10 cellular contexts compared by ENCODE assay signal in the genomic region with DNA sequence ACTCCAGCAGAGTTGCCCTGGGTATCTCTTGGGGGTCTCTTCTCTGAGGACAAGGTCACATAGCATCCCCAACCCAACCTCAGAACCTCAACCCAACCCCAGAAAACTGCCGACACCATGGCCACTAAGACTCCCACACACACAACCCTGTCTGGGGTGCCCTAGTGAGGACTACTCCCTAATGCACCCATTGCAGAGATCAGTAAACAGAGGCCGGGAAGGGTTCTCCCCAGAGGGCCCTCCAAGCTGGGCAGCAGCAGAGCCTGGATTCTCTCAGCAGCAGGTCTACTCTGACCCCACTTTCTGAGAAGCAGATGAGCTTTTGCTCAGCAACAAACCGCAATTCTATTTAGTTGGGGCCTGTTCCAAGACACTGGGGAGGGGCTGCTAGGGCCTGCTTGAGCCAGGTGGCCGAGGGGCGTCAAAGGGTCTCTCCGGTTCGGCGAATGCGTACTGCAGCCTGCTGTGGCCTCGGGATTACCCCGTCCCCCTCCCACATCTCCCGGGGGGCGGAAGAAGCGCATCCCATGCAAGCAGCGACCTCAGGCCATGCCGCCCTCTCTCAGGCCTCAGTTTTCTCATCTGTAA. TPM values are rescaled to one million over a fixed set of nuclear protein-coding genes. Genes with fewer than 3 reads are reported as not detected.
DNase-seq lines count a peak whose midpoint lies in the region; ATAC-seq and TF ChIP-seq lines count a peak whose summit lies in the region.
"Had no signal": no experiment of that assay in that cellular context is flagged by ENCODE, and none has a peak within 500 bp of the region (broad histone marks: within the 10 kb centered on the region; RNA-seq: fewer than 3 reads in every experiment).

No MANE protein-coding gene starts in this region.

- H3K4me3 ChIP-seq in HFF-Myc (replicated peaks; ENCODE audit: low read depth, low read length) (peak overlapping the region; percentile 47), mesendoderm (ENCODE audit: low read length) (peak overlapping the region; percentile 62)

- WGBS in mesendoderm (ENCODE audit: extremely low coverage, insufficient coverage, low lambda C conversion rate): no CpG with 5 or more reads among the region's 16 CpGs

- H3K79me2 ChIP-seq in mesendoderm (ENCODE audit: control insufficient read depth, insufficient read depth, low read length): no peaks in the 10 kb centered on the region

- no peak overlapping the region for H2BK5ac ChIP-seq in mesendoderm (ENCODE audit: low read length)

- no peak overlapping the region for H4K8ac ChIP-seq in mesendoderm (ENCODE audit: low read depth, low read length)

- no peak overlapping the region for H3K18ac ChIP-seq in mesendoderm (ENCODE audit: low read length)

- no peak overlapping the region for H2AK5ac ChIP-seq in mesendoderm (ENCODE audit: low read length)

- peak overlapping the region; percentile 73 for H3K9ac ChIP-seq in mesendoderm (ENCODE audit: low read length)

- no peak overlapping the region for H3K27ac Mint-ChIP-seq in brain

- no peak overlapping the region for H3K23ac ChIP-seq in mesendoderm (ENCODE audit: low read length)

- ATAC-seq in GM21619 (IDR thresholded peaks at IDR 0.05; ENCODE audit: unreplicated experiment): no peak

- H3K9me3 Mint-ChIP-seq in brain: peaks cover 0 to 3% (median 0%) of the 10 kb centered on the region in 5 experiments

- peak overlapping the region; percentile 69 to 85 (median 74) for H3K4me3 Mint-ChIP-seq in brain

- H3K36me3 ChIP-seq in mesendoderm (ENCODE audit: control insufficient read depth, insufficient read depth, low read length): no peaks in the 10 kb centered on the region

- H3K27ac ChIP-seq in C4-2B (peak overlapping the region; percentile 54), mesendoderm (ENCODE audit: low read depth, low read length) (no peak overlapping the region)

- H4K5ac ChIP-seq in mesendoderm (ENCODE audit: low read length): no peak overlapping the region

- peaks cover 19% of the 10 kb centered on the region for H3K27me3 Mint-ChIP-seq in brain

- no peak overlapping the region for H3K4ac ChIP-seq in mesendoderm (ENCODE audit: low read depth, low read length)

- H3K79me1 ChIP-seq in mesendoderm (ENCODE audit: low read length): no peaks in the 10 kb centered on the region

- peak overlapping the region; percentile 86 for H3K56ac ChIP-seq in mesendoderm (ENCODE audit: low read length)

- no peaks in the 10 kb centered on the region for H3K36me3 Mint-ChIP-seq in brain

- H3K4me1 ChIP-seq in mesendoderm (ENCODE audit: control insufficient read depth, low read depth, low read length): no peaks in the 10 kb centered on the region

- peaks cover 2% of the 10 kb centered on the region for H3K27me3 ChIP-seq in mesendoderm (ENCODE audit: insufficient read depth, low read length, poor library complexity)

- peaks cover 8% of the 10 kb centered on the region for H3K4me1 Mint-ChIP-seq in brain

- H2BK15ac ChIP-seq in mesendoderm (replicated peaks; ENCODE audit: low read depth): no peak overlapping the region

- no peak for TF ChIP-seq CTCF in C4-2B (conservative IDR thresholded peaks at IDR 0.05)
- no peak for TF ChIP-seq CTCF in HFF-Myc (IDR thresholded peaks at IDR 0.05; ENCODE audit: low read depth, low read length, missing control alignments)
- no peak for TF ChIP-seq CTCF in brain (conservative IDR thresholded peaks at IDR 0.05)

- peak overlapping the region; percentile 89 for H3K4me2 ChIP-seq in mesendoderm (ENCODE audit: low read length)

- no peak overlapping the region for H2BK120ac ChIP-seq in mesendoderm (ENCODE audit: low read depth, low read length)

- DNase-seq in HFF-Myc (ENCODE audit: extremely low read depth, low read depth) (no peak), mesendoderm (no peak), RKO (ENCODE audit: low spot score) (no peak), T-helper 2 cell (no peak), nucleus accumbens (lab: John Stamatoyannopoulos, UW) (no peak)
- DNase-seq: activated gamma-delta T cell treated with Interleukin-2 at 50 U/mL for 16 hours; stimulated activated CD4-positive, alpha-beta T cell treated with anti-CD3 and anti-CD28 coated beads, Interleukin-2, amount 100 ng/mL, for 48 hours had no signal

RNA-seq across cellular contexts. Expression of a gene that starts 0.8 kb away (rescaled TPM):
- 35.6 TPM for polyA plus RNA-seq in brain (ENCODE audit: insufficient read depth, low read depth, low replicate concordance)
- polyA plus RNA-seq in mesendoderm (2013, experiment 1 of 2): 4.4 TPM
- 4.2 TPM for polyA plus RNA-seq in mesendoderm (2013, experiment 2 of 2)
